18 cellular contexts compared by ENCODE assay signal in genomic region chr14:26199599-26200370, GRCh38.
DNase-seq lines count a peak whose midpoint lies in the region; ATAC-seq lines count a peak whose summit lies in the region.
"Had no signal": no experiment of that assay in that cellular context is flagged by ENCODE, and none has a peak within 500 bp of the region (broad histone marks: within the 10 kb centered on the region; RNA-seq: fewer than 3 reads in every experiment).

No MANE protein-coding gene starts in this region.

- ATAC-seq in HG02981 (IDR thresholded peaks at IDR 0.05; ENCODE audit: unreplicated experiment) (peak; percentile 54), GM18517 (IDR thresholded peaks at IDR 0.05; ENCODE audit: unreplicated experiment) (no peak)
- ATAC-seq: effector memory CD8-positive, alpha-beta T cell; HCT116; pancreas; stimulated activated effector memory CD8-positive, alpha-beta T cell treated with anti-CD3 and anti-CD28 coated beads, Interleukin-12 subunit alpha, Interleukin-12 subunit beta, amount 100 ng/mL, for 72 hours had no signal

- in situ Hi-C loops in ACHN (cut with HindIII; ENCODE audit: low pct_ligation_motif_present, low pct_unique_long_range_greater_than_20kb, low sequenced_read_pairs): no loop called here

- DNase-seq in ACHN: peak; percentile 40
- peak; percentile 78 for DNase-seq in OCI-M1 (lab: John Stamatoyannopoulos, UW)
- DNase-seq in fibroblast of peridontal ligament (ENCODE audit: extremely low read depth): peak; percentile 42
- DNase-seq in Ammon's horn (ENCODE audit: low spot score): no peak
- no peak for DNase-seq in stimulated activated CD4-positive, alpha-beta T cell treated with anti-CD3 and anti-CD28 coated beads, Interleukin-4, amount 100 ng/mL, for 24 hours
- DNase-seq in iPS-NIHi11 (ENCODE audit: low spot score): no peak
- DNase-seq: activated CD4-positive, CD25-positive, alpha-beta regulatory T cell treated with anti-CD3 and anti-CD28 coated beads, Interleukin-2, amount 50 U/mL, for 72 hours; activated T-cell treated with anti-CD3 and anti-CD28 coated beads, Interleukin-2, amount 50 U/mL, for 24 hours; aorta; effector memory CD8-positive, alpha-beta T cell; NCI-H446; pancreas; SHP77; stimulated activated CD4-positive, alpha-beta T cell treated with anti-CD3 and anti-CD28 coated beads, Interleukin-1b, Interleukin-23, amount 100 ng/mL, for 48 hours had no signal

Comparison
In these comparisons a context has a peak if more than half of its experiments do, and no peak if none do; other contexts are left out.
1. DNase-seq: peak in ACHN (single experiment), OCI-M1 (single experiment) and fibroblast of peridontal ligament (single experiment); none in Ammon's horn (single experiment), stimulated activated CD4-positive, alpha-beta T cell treated with anti-CD3 and anti-CD28 coated beads, Interleukin-4, amount 100 ng/mL, for 24 hours (single experiment) and iPS-NIHi11 (single experiment).